Comparison of ENCODE assay signal across 11 cellular contexts in the genomic region with DNA sequence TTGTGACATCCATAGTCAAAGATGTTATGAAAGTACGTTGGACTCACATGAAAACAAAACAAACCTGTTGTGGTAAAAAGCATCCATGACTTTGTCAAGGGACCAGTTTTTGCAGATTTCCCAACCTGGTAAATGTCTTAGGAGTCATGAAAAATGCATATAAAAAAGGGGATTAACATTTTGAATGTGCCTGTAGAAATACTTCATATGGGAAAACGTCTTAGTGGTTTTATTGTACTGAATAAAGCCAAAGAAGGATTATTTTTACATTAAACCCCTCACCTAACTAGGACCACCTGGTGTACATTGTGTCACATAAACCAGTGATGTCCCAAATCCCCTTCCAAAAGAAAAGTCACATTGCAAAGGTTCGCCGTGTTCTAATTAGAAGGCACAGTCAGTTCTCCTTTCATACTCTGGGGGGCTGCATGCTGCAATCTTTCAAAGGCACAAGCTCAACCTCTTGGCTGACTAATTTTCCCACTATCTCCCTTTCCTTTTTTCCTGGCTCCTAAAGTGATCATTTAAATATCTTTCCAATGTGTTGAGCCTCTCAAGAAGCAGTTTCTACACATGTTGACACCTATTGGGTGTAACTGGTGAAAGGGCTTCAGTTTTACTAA.
DNase-seq lines count a peak whose midpoint lies in the region; ATAC-seq, FAIRE-seq and TF ChIP-seq lines count a peak whose summit lies in the region.
"Had no signal": no experiment of that assay in that cellular context is flagged by ENCODE, and none has a peak within 500 bp of the region (broad histone marks: within the 10 kb centered on the region; RNA-seq: fewer than 3 reads in every experiment).

No MANE protein-coding gene starts in this region.

- BruUV-seq in MCF 10A (replicated peaks; lab: Mats Ljungman, UMichigan) = no TSS peak

- FAIRE-seq in urothelium cell line (lab: Jason Lieb, UNC) = no peak

- TF ChIP-seq CTCF in MCF 10A (IDR thresholded peaks at IDR 0.05; ENCODE audit: unreplicated experiment) (peak; percentile 35), breast epithelium (IDR thresholded peaks at IDR 0.05) (peak in 1 of 3 donors; percentile 13)

- no peaks in the 10 kb centered on the region for H3K9me3 ChIP-seq in breast epithelium

- no peak for TF ChIP-seq POLR2A in breast epithelium (IDR thresholded peaks at IDR 0.05)

- POLR2A ChIA-PET in MCF 10A (lab: Yijun Ruan, JAX) = no interaction called here

- H3K36me3 Mint-ChIP-seq in MCF 10A (ENCODE audit: insufficient read depth, unreplicated experiment) = no peaks in the 10 kb centered on the region
- no peaks in the 10 kb centered on the region for H3K36me3 Mint-ChIP-seq in activated naive CD8-positive, alpha-beta T cell treated with anti-CD3 and anti-CD28 coated beads, Interleukin-2, amount 50 U/mL, for 24 hours (ENCODE audit: low read depth)
- H3K36me3 Mint-ChIP-seq: CD4-positive, alpha-beta memory T cell had no signal

- intact Hi-C loops in MCF 10A (cut with micrococcal nuclease) = loop anchor here (2.0 kb wide), 1 partner anchor 412 kb away; no protein-coding TSS in a partner anchor
- intact Hi-C loops in breast epithelium (cut with DNase I; ENCODE audit: low total_unique reads) = no loop called here
- intact Hi-C loops in left cardiac atrium (cut with DNase I) = loop anchor here in 1 of 2 donors (10.0 kb wide), 1 partner anchor 410 kb away; no protein-coding TSS in a partner anchor

- no peaks in the 10 kb centered on the region for H3K9me3 Mint-ChIP-seq in MCF 10A (ENCODE audit: unreplicated experiment)
- no peaks in the 10 kb centered on the region for H3K9me3 Mint-ChIP-seq in activated naive CD8-positive, alpha-beta T cell treated with anti-CD3 and anti-CD28 coated beads, Interleukin-2, amount 50 U/mL, for 24 hours

- no peaks in the 10 kb centered on the region for H3K4me1 Mint-ChIP-seq in MCF 10A (ENCODE audit: insufficient read depth, unreplicated experiment)
- H3K4me1 Mint-ChIP-seq in activated naive CD8-positive, alpha-beta T cell treated with anti-CD3 and anti-CD28 coated beads, Interleukin-2, amount 50 U/mL, for 24 hours = no peaks in the 10 kb centered on the region
- H3K4me1 Mint-ChIP-seq: CD4-positive, alpha-beta memory T cell had no signal

- H3K27me3 ChIP-seq in breast epithelium = no peaks in the 10 kb centered on the region

- no peak overlapping the region for H3K4me3 Mint-ChIP-seq in MCF 10A (ENCODE audit: unreplicated experiment)
- no peak overlapping the region for H3K4me3 Mint-ChIP-seq in activated naive CD8-positive, alpha-beta T cell treated with anti-CD3 and anti-CD28 coated beads, Interleukin-2, amount 50 U/mL, for 24 hours
- H3K4me3 Mint-ChIP-seq: CD4-positive, alpha-beta memory T cell had no signal

- no peak overlapping the region for H3K27ac ChIP-seq in breast epithelium
- H3K27ac ChIP-seq: skin epidermis had no signal

- DNase-seq in MCF 10A (ENCODE audit: unreplicated experiment) (peak; percentile 31), breast epithelium (ENCODE audit: low spot score in 2 of 2) (no peak), RKO (ENCODE audit: low spot score) (peak; percentile 44), left cardiac atrium (no peak), urothelium cell line (ENCODE audit: low spot score) (peak; percentile 26)
- no peak for DNase-seq in activated T-cell treated with anti-CD3 and anti-CD28 coated beads, Interleukin-2, amount 50 U/mL, for 1 hour
- no peak for DNase-seq in activated naive CD8-positive, alpha-beta T cell treated with anti-CD3 and anti-CD28 coated beads, Interleukin-2, amount 50 U/mL, for 24 hours
- DNase-seq: activated T-cell treated with anti-CD3 and anti-CD28 coated beads for 4 hours; CD4-positive, alpha-beta memory T cell had no signal

- no peaks in the 10 kb centered on the region for H3K4me1 ChIP-seq in breast epithelium

- no peak overlapping the region for H3K4me3 ChIP-seq in breast epithelium
- H3K4me3 ChIP-seq: skin epidermis had no signal

- H3K27me3 Mint-ChIP-seq in MCF 10A (ENCODE audit: insufficient read depth, unreplicated experiment) = no peaks in the 10 kb centered on the region
- peaks cover 1% of the 10 kb centered on the region for H3K27me3 Mint-ChIP-seq in activated naive CD8-positive, alpha-beta T cell treated with anti-CD3 and anti-CD28 coated beads, Interleukin-2, amount 50 U/mL, for 24 hours
- H3K27me3 Mint-ChIP-seq: CD4-positive, alpha-beta memory T cell had no signal

- peak; percentile 61 to 78 for ATAC-seq in left cardiac atrium
- no peak for ATAC-seq in activated naive CD8-positive, alpha-beta T cell treated with anti-CD3 and anti-CD28 coated beads, Interleukin-2, amount 50 U/mL, for 24 hours
- ATAC-seq in HG03439 (IDR thresholded peaks at IDR 0.05; ENCODE audit: unreplicated experiment) = no peak

- no peaks in the 10 kb centered on the region for H3K36me3 ChIP-seq in breast epithelium

- no peak overlapping the region for H3K27ac Mint-ChIP-seq in MCF 10A (ENCODE audit: low read depth, unreplicated experiment)
- H3K27ac Mint-ChIP-seq in activated naive CD8-positive, alpha-beta T cell treated with anti-CD3 and anti-CD28 coated beads, Interleukin-2, amount 50 U/mL, for 24 hours = no peak overlapping the region
- H3K27ac Mint-ChIP-seq: CD4-positive, alpha-beta memory T cell had no signal

- CTCF ChIA-PET in MCF 10A (lab: Yijun Ruan, JAX) = interaction anchor here (0.7 to 1.8 kb wide), 2 partner anchors 24 to 151 kb away, joined by 3 to 4 read pairs; no protein-coding TSS in a partner anchor

Comparison
In these comparisons a context has a peak if more than half of its experiments do, and no peak if none do; other contexts are left out.
1. DNase-seq: peak in MCF 10A (single experiment), RKO (single experiment) and urothelium cell line (single experiment); none in breast epithelium (0 of 2), left cardiac atrium (single experiment), activated T-cell treated with anti-CD3 and anti-CD28 coated beads, Interleukin-2, amount 50 U/mL, for 1 hour (single experiment) and activated naive CD8-positive, alpha-beta T cell treated with anti-CD3 and anti-CD28 coated beads, Interleukin-2, amount 50 U/mL, for 24 hours (single experiment).
2. ATAC-seq: peak in left cardiac atrium (2 of 2); none in activated naive CD8-positive, alpha-beta T cell treated with anti-CD3 and anti-CD28 coated beads, Interleukin-2, amount 50 U/mL, for 24 hours (single experiment) and HG03439 (single experiment).